In the genomic region with DNA sequence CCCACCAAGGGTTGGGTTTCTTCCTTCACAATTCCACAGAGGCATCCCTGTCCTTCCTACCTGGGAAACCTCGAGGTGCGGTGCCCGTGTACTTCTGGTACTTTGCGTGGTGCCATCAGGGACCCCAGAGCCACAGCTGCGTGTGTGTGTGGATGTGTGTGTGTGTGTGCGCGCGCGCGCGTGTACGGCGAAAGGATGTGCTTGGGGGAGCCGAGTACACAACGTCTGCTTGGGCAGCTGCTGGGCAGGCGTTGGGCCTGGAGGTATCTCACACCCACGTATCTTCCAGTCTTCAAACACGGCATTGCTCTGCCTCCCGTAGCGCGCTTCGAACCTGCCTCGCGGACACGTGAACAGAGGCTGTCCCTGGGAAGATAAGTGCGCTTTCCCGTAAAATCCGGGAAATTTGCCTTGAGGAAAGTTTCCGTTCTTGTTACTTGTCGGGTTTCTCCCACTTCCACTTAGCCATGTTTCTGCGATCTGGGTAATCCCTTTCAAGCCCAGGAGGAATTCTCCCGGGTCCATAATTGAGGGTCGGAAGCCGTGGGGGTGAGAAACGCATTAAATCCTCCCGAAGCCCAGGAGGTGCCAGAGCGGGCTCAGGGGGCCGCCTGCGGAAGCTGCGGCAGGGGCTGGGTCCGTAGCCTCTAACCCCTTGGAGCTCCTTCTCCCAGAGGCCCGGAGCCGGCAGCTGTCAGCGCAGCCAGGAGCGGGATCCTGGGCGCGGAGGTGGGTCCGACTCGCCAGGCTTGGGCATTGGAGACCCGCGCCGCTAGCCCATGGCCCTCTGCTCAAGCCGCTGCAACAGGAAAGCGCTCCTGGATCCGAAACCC, we compare ENCODE assay signal across 21 cellular contexts. TPM values are rescaled to one million over a fixed set of nuclear protein-coding genes. Genes with fewer than 3 reads are reported as not detected.
DNase-seq lines count a peak whose midpoint lies in the region; ATAC-seq, FAIRE-seq and TF ChIP-seq lines count a peak whose summit lies in the region.
"Had no signal": no experiment of that assay in that cellular context is flagged by ENCODE, and none has a peak within 500 bp of the region (broad histone marks: within the 10 kb centered on the region; RNA-seq: fewer than 3 reads in every experiment).

No MANE protein-coding gene starts in this region.

- no peaks in the 10 kb centered on the region for H3K9me1 ChIP-seq in endothelial cell of umbilical vein (replicated peaks; ENCODE audit: control insufficient read depth, extremely low read depth, insufficient read depth, low read length)

- H3F3A ChIP-seq in neural progenitor cell (ENCODE audit: low read depth): peaks cover 33% of the 10 kb centered on the region

- no peak for TF ChIP-seq CTCF in HEK293 (tag by site-specific recombination; IDR thresholded peaks at IDR 0.05)
- TF ChIP-seq CTCF in endothelial cell of umbilical vein (IDR thresholded peaks at IDR 0.05; ENCODE audit: extremely low read depth in 1 of 2, insufficient read depth in 1 of 2, low read depth in 1 of 2, low read length in 2 of 2): no peak
- no peak for TF ChIP-seq CTCF in neural progenitor cell (IDR thresholded peaks at IDR 0.05)

- TF ChIP-seq POLR2A in endothelial cell of umbilical vein (IDR thresholded peaks at IDR 0.05; ENCODE audit: low read depth, low read length): no peak

- dilution Hi-C loops in endothelial cell of umbilical vein (cut with MboI; ENCODE audit: extremely low pct_ligation_motif_present, low sequenced_read_pairs): no loop called here

- H3K4me2 ChIP-seq in endothelial cell of umbilical vein (ENCODE audit: insufficient read depth, low read length) (no peak overlapping the region), neural progenitor cell (peak overlapping the region; percentile 37)

- CTCF ChIA-PET in activated CD4-positive, alpha-beta T cell treated with anti-CD3 and anti-CD28 coated beads for 36 hours (lab: Charles Lee): no interaction called here
- CTCF ChIA-PET in HEK293 (lab: Yijun Ruan, JAX): interaction anchor here (0.6 to 1.1 kb wide), 2 partner anchors 32 to 275 kb away, joined by 3 read pairs; no protein-coding TSS in a partner anchor
- CTCF ChIA-PET in endothelial cell of umbilical vein (lab: Charles Lee): no interaction called here

- no peaks in the 10 kb centered on the region for H3K9me3 ChIP-seq in HEK293 (ENCODE audit: control insufficient read depth, insufficient read depth, low read depth, low read length)
- no peaks in the 10 kb centered on the region for H3K9me3 ChIP-seq in endothelial cell of umbilical vein (replicated peaks; ENCODE audit: control insufficient read depth, insufficient read depth, low read length)
- no peaks in the 10 kb centered on the region for H3K9me3 ChIP-seq in neural progenitor cell (ENCODE audit: low read depth)
- H3K9me3 ChIP-seq: gastroesophageal sphincter, prostate gland had no signal

- H3K4me1 Mint-ChIP-seq in activated CD4-positive, alpha-beta T cell treated with anti-CD3 and anti-CD28 coated beads for 36 hours: peaks cover 23% of the 10 kb centered on the region
- H3K4me1 Mint-ChIP-seq in neural progenitor cell: peaks cover 41% of the 10 kb centered on the region

- H3K27me3 ChIP-seq in endothelial cell of umbilical vein (ENCODE audit: control insufficient read depth in 2 of 2, insufficient read depth in 2 of 2, low read length in 2 of 2) (peaks cover 87 to 98% of the 10 kb centered on the region in 2 experiments), neural progenitor cell (peaks cover 100% of the 10 kb centered on the region)

- no peak for FAIRE-seq in endothelial cell of umbilical vein (lab: Jason Lieb, UNC)
- FAIRE-seq: A204.1, endometrium, islet of Langerhans had no signal

- H2AFZ ChIP-seq in endothelial cell of umbilical vein (ENCODE audit: low read depth, low read length): no peak overlapping the region
- H2AFZ ChIP-seq in neural progenitor cell (replicated peaks): no peak overlapping the region

- intact Hi-C loops in activated CD4-positive, alpha-beta T cell treated with anti-CD3 and anti-CD28 coated beads for 36 hours (cut with DNase I, micrococcal nuclease): no loop called here
- intact Hi-C loops in endothelial cell of umbilical vein (cut with micrococcal nuclease) (loop anchor here (5.0 kb wide), 2 partner anchors 155 to 230 kb away; no protein-coding TSS in a partner anchor), cardiac septum (cut with DNase I) (no loop called here)

- no peaks in the 10 kb centered on the region; the same call in 1 of the 2 replicates for H3K4me1 ChIP-seq in HEK293 (ENCODE audit: control insufficient read depth, insufficient read depth, low read length)
- peaks cover 26% of the 10 kb centered on the region for H3K4me1 ChIP-seq in endothelial cell of umbilical vein (ENCODE audit: control insufficient read depth, extremely low read depth, insufficient read depth, low read length)
- peaks cover 55% of the 10 kb centered on the region for H3K4me1 ChIP-seq in neural progenitor cell

- DNase-seq in activated CD4-positive, alpha-beta T cell treated with anti-CD3 and anti-CD28 coated beads for 36 hours: peak; percentile 34
- DNase-seq in activated CD4-positive, alpha-beta T cell treated with anti-CD3 and anti-CD28 coated beads for 1 hour: no peak
- DNase-seq in endothelial cell of umbilical vein (ENCODE audit: low read depth, low spot score): no peak
- DNase-seq in neural progenitor cell (ENCODE audit: low spot score): peak; percentile 58
- DNase-seq in glomerular visceral epithelial cell (ENCODE audit: extremely low spot score): no peak
- DNase-seq in cardiac septum (ENCODE audit: low spot score): no peak
- DNase-seq in NCI-H345 treated with DMSO at 0.1 percent for 48 hours (lab: John Stamatoyannopoulos, UW; ENCODE audit: unreplicated experiment): no peak
- DNase-seq: activated CD8-positive, alpha-beta T cell treated with anti-CD3 and anti-CD28 coated beads, Interleukin-2, amount 10 ng/mL, durations not matched to agents 7 days and 5 days; activated naive CD4-positive, alpha-beta T cell treated with anti-CD3 and anti-CD28 coated beads, Interleukin-2, amount 50 U/mL, for 16 hours; CD8-positive, alpha-beta memory T cell; central memory CD4-positive, alpha-beta T cell; NCI-H1417; NCI-H2227 treated with DMSO at 0.1 percent for 48 hours; SIG-M5 had no signal

- POLR2A ChIA-PET in activated CD4-positive, alpha-beta T cell treated with anti-CD3 and anti-CD28 coated beads for 36 hours (lab: Charles Lee): no interaction called here
- POLR2A ChIA-PET in HEK293 (lab: Yijun Ruan, JAX) (no interaction called here), endothelial cell of umbilical vein (lab: Charles Lee) (no interaction called here)

- H3K4me3 Mint-ChIP-seq in activated CD4-positive, alpha-beta T cell treated with anti-CD3 and anti-CD28 coated beads for 36 hours: no peak overlapping the region
- H3K4me3 Mint-ChIP-seq in neural progenitor cell: peak overlapping the region; percentile 33

- H3K36me3 Mint-ChIP-seq in activated CD4-positive, alpha-beta T cell treated with anti-CD3 and anti-CD28 coated beads for 36 hours (ENCODE audit: low read depth): no peaks in the 10 kb centered on the region
- H3K36me3 Mint-ChIP-seq in neural progenitor cell: peaks cover 2% of the 10 kb centered on the region
- H3K36me3 Mint-ChIP-seq: CD8-positive, alpha-beta memory T cell had no signal

- no peaks in the 10 kb centered on the region for H4K20me1 ChIP-seq in endothelial cell of umbilical vein (replicated peaks; ENCODE audit: control insufficient read depth, extremely low read depth, insufficient read depth, low read length)
- H4K20me1 ChIP-seq in neural progenitor cell (ENCODE audit: low read depth): peaks cover 96% of the 10 kb centered on the region

- no TSS peak for BruUV-seq in endothelial cell of umbilical vein (replicated peaks; lab: Mats Ljungman, UMichigan)

- H3K4me3 ChIP-seq in HEK293 (ENCODE audit: low read depth, low read length) (no peak overlapping the region), endothelial cell of umbilical vein (replicated peaks in 1 of 3; ENCODE audit: insufficient read depth in 1 of 3, low read depth in 1 of 3, low read length in 3 of 3) (no peak overlapping the region), neural progenitor cell (no peak overlapping the region)
- H3K4me3 ChIP-seq: gastroesophageal sphincter, prostate gland had no signal

- H3K9ac ChIP-seq in endothelial cell of umbilical vein (replicated peaks; ENCODE audit: extremely low read depth, insufficient read depth, low read length) (no peak overlapping the region), neural progenitor cell (no peak overlapping the region)

- H3K79me2 ChIP-seq in endothelial cell of umbilical vein (ENCODE audit: control insufficient read depth, insufficient read depth, low read length): no peaks in the 10 kb centered on the region
- H3K79me2 ChIP-seq in neural progenitor cell (ENCODE audit: low read depth): no peaks in the 10 kb centered on the region

- H3K27me3 Mint-ChIP-seq in activated CD4-positive, alpha-beta T cell treated with anti-CD3 and anti-CD28 coated beads for 36 hours: peaks cover 64% of the 10 kb centered on the region
- peaks cover 81% of the 10 kb centered on the region for H3K27me3 Mint-ChIP-seq in neural progenitor cell (ENCODE audit: insufficient read depth, low read depth)

- no peak for ATAC-seq in activated CD4-positive, alpha-beta T cell treated with anti-CD3 and anti-CD28 coated beads for 36 hours
- ATAC-seq: activated CD8-positive, alpha-beta T cell treated with anti-CD3 and anti-CD28 coated beads, Interleukin-2, amount 10 ng/mL, durations not matched to agents 7 days and 5 days; gastroesophageal sphincter had no signal

- no peaks in the 10 kb centered on the region for H3K9me3 Mint-ChIP-seq in activated CD4-positive, alpha-beta T cell treated with anti-CD3 and anti-CD28 coated beads for 36 hours (ENCODE audit: low read depth)
- H3K9me3 Mint-ChIP-seq in neural progenitor cell: no peaks in the 10 kb centered on the region
- H3K9me3 Mint-ChIP-seq: CD8-positive, alpha-beta memory T cell had no signal

- no peaks in the 10 kb centered on the region for H3K36me3 ChIP-seq in HEK293 (ENCODE audit: control insufficient read depth in 2 of 2, insufficient read depth in 1 of 2, low read length in 2 of 2)
- no peaks in the 10 kb centered on the region for H3K36me3 ChIP-seq in endothelial cell of umbilical vein (ENCODE audit: control insufficient read depth in 2 of 2, extremely low read depth in 1 of 2, insufficient read depth in 2 of 2, low read length in 2 of 2)
- no peaks in the 10 kb centered on the region for H3K36me3 ChIP-seq in neural progenitor cell
- H3K36me3 ChIP-seq: gastroesophageal sphincter, prostate gland had no signal

- H3K27ac Mint-ChIP-seq in activated CD4-positive, alpha-beta T cell treated with anti-CD3 and anti-CD28 coated beads for 36 hours: no peak overlapping the region
- H3K27ac Mint-ChIP-seq in neural progenitor cell: no peak overlapping the region
- H3K27ac Mint-ChIP-seq: activated CD8-positive, alpha-beta T cell treated with anti-CD3 and anti-CD28 coated beads, Interleukin-2, amount 10 ng/mL, durations not matched to agents 7 days and 5 days; CD8-positive, alpha-beta memory T cell had no signal

- H3K27ac ChIP-seq in HEK293 (ENCODE audit: extremely low read depth, low read depth, low read length): no peak overlapping the region
- no peak overlapping the region for H3K27ac ChIP-seq in endothelial cell of umbilical vein (ENCODE audit: insufficient read depth, low read depth, low read length)
- H3K27ac ChIP-seq in neural progenitor cell: no peak overlapping the region
- H3K27ac ChIP-seq: gastroesophageal sphincter had no signal

RNA-seq across cellular contexts. Expression of a gene that starts 2.1 kb away (rescaled TPM):
- total RNA-seq in activated CD4-positive, alpha-beta T cell treated with anti-CD3 and anti-CD28 coated beads for 36 hours: 1 to 10 TPM; 2.0 to 2.4 TPM
- total RNA-seq in endothelial cell of umbilical vein (not detected in 2 replicates), neural progenitor cell (ENCODE audit: low replicate concordance) (not detected in 2 replicates), cardiac septum (0.16 TPM)
- not detected in 2 replicates for polyA plus RNA-seq in endothelial cell of umbilical vein
- polyA plus RNA-seq in endothelial cell of umbilical vein (2011; cell fraction: cytosol; rRNA removed): not detected in 2 replicates
- not detected in 2 replicates for polyA plus RNA-seq in endothelial cell of umbilical vein (2011; cell fraction: nucleus; rRNA removed)
- 0.04 and 0.14 TPM in 2 replicates for polyA plus RNA-seq in endothelial cell of umbilical vein (2012)
- not detected in 2 replicates for polyA minus RNA-seq in endothelial cell of umbilical vein
- 5.3 TPM for polyA minus RNA-seq in endothelial cell of umbilical vein (2011; cell fraction: cytosol; rRNA and poly(A)+ RNA removed)
- not detected in 2 replicates for polyA minus RNA-seq in endothelial cell of umbilical vein (2011; cell fraction: nucleus; rRNA and poly(A)+ RNA removed)
- total RNA-seq: activated CD8-positive, alpha-beta T cell treated with anti-CD3 and anti-CD28 coated beads, Interleukin-2, amount 10 ng/mL, durations not matched to agents 7 days and 5 days; CD8-positive, alpha-beta memory T cell; mononuclear cell had no signal

Comparison
In these comparisons a context has a peak if more than half of its experiments do, and no peak if none do; other contexts are left out.
1. DNase-seq: peak in activated CD4-positive, alpha-beta T cell treated with anti-CD3 and anti-CD28 coated beads for 36 hours (single experiment) and neural progenitor cell (single experiment); none in activated CD4-positive, alpha-beta T cell treated with anti-CD3 and anti-CD28 coated beads for 1 hour (single experiment), endothelial cell of umbilical vein (single experiment), glomerular visceral epithelial cell (single experiment), cardiac septum (single experiment) and NCI-H345 treated with DMSO at 0.1 percent for 48 hours (single experiment).